In genomic region chr4:146371812-146372211, GRCh38 we compare ENCODE assay signal across 24 cellular contexts.
"Had no signal": no experiment of that assay in that cellular context is flagged by ENCODE, and none has a peak within 500 bp of the region (broad histone marks: within the 10 kb centered on the region; RNA-seq: fewer than 3 reads in every experiment).

No MANE protein-coding gene starts in this region.

- ATAC-seq: activated T-cell treated with anti-CD3 and anti-CD28 coated beads, Interleukin-2, amount 50 U/mL, for 72 hours; heart left ventricle; left lobe of liver; lower lobe of right lung; mucosa of descending colon; pancreas; psoas muscle; right cardiac atrium had no signal

- DNase-seq: activated CD4-positive, alpha-beta memory T cell treated with anti-CD3 and anti-CD28 coated beads, Interleukin-2, amount 10 ng/mL, durations not matched to agents 7 days and 5 days; activated CD4-positive, alpha-beta T cell treated with anti-CD3 and anti-CD28 coated beads for 48 hours; activated effector memory CD4-positive, alpha-beta T cell treated with Interleukin-2 at 50 U/mL for 16 hours; activated naive CD4-positive, alpha-beta T cell treated with anti-CD3 and anti-CD28 coated beads for 36 hours; activated naive CD8-positive, alpha-beta T cell treated with anti-CD3 and anti-CD28 coated beads, Interleukin-2, amount 10 ng/mL, durations not matched to agents 7 days and 5 days; activated T-cell treated with anti-CD3 and anti-CD28 coated beads, Interleukin-2, amount 50 U/mL, for 72 hours; amygdala; cerebellar nuclear complex; heart left ventricle; kidney; lower lobe of right lung; mesendoderm; nephron progenitor cell; pancreas; psoas muscle; right cardiac atrium; stimulated activated CD4-positive, alpha-beta T cell treated with anti-CD3 and anti-CD28 coated beads, Interleukin-4, amount 100 ng/mL, for 24 hours; stimulated activated naive CD4-positive, alpha-beta T cell treated with Interleukin-2 at 50 U/mL for 16 hours had no signal

- H3K27me3 Mint-ChIP-seq: activated CD4-positive, alpha-beta memory T cell treated with anti-CD3 and anti-CD28 coated beads, Interleukin-2, amount 10 ng/mL, durations not matched to agents 7 days and 5 days; activated naive CD8-positive, alpha-beta T cell treated with anti-CD3 and anti-CD28 coated beads, Interleukin-2, amount 10 ng/mL, durations not matched to agents 7 days and 5 days; type B pancreatic cell had no signal

- H3K27ac ChIP-seq: coronary artery, heart left ventricle, lower lobe of right lung, pancreas, psoas muscle, thoracic aorta, vagina had no signal

- H3K27me3 ChIP-seq: heart left ventricle, pancreas, vagina had no signal

- H3K4me3 Mint-ChIP-seq: activated CD4-positive, alpha-beta memory T cell treated with anti-CD3 and anti-CD28 coated beads, Interleukin-2, amount 10 ng/mL, durations not matched to agents 7 days and 5 days; activated naive CD4-positive, alpha-beta T cell treated with anti-CD3 and anti-CD28 coated beads for 36 hours; activated naive CD8-positive, alpha-beta T cell treated with anti-CD3 and anti-CD28 coated beads, Interleukin-2, amount 10 ng/mL, durations not matched to agents 7 days and 5 days; activated T-cell treated with anti-CD3 and anti-CD28 coated beads, Interleukin-2, amount 50 U/mL, for 72 hours; nephron progenitor cell; type B pancreatic cell had no signal

- H3K27ac Mint-ChIP-seq: activated CD4-positive, alpha-beta memory T cell treated with anti-CD3 and anti-CD28 coated beads, Interleukin-2, amount 10 ng/mL, durations not matched to agents 7 days and 5 days; activated naive CD4-positive, alpha-beta T cell treated with anti-CD3 and anti-CD28 coated beads for 36 hours; activated naive CD8-positive, alpha-beta T cell treated with anti-CD3 and anti-CD28 coated beads, Interleukin-2, amount 10 ng/mL, durations not matched to agents 7 days and 5 days; activated T-cell treated with anti-CD3 and anti-CD28 coated beads, Interleukin-2, amount 50 U/mL, for 72 hours; nephron progenitor cell; type B pancreatic cell had no signal

- H3K9me3 Mint-ChIP-seq: activated CD4-positive, alpha-beta memory T cell treated with anti-CD3 and anti-CD28 coated beads, Interleukin-2, amount 10 ng/mL, durations not matched to agents 7 days and 5 days; activated naive CD4-positive, alpha-beta T cell treated with anti-CD3 and anti-CD28 coated beads for 36 hours; activated naive CD8-positive, alpha-beta T cell treated with anti-CD3 and anti-CD28 coated beads, Interleukin-2, amount 10 ng/mL, durations not matched to agents 7 days and 5 days; activated T-cell treated with anti-CD3 and anti-CD28 coated beads, Interleukin-2, amount 50 U/mL, for 72 hours; type B pancreatic cell had no signal

- H3K9me3 ChIP-seq: lower lobe of right lung, mucosa of descending colon, pancreas, psoas muscle, thoracic aorta, vagina had no signal

- H3K4me1 ChIP-seq: pancreas had no signal

- H3K4me3 ChIP-seq: coronary artery, heart left ventricle, lower lobe of right lung, mucosa of descending colon, pancreas, psoas muscle, thoracic aorta, vagina had no signal

- H3K36me3 Mint-ChIP-seq: type B pancreatic cell had no signal

- FAIRE-seq: kidney, pancreas had no signal

- H3K4me1 Mint-ChIP-seq: activated CD4-positive, alpha-beta memory T cell treated with anti-CD3 and anti-CD28 coated beads, Interleukin-2, amount 10 ng/mL, durations not matched to agents 7 days and 5 days; activated naive CD8-positive, alpha-beta T cell treated with anti-CD3 and anti-CD28 coated beads, Interleukin-2, amount 10 ng/mL, durations not matched to agents 7 days and 5 days had no signal

- H3K36me3 ChIP-seq: heart left ventricle, lower lobe of right lung, pancreas, thoracic aorta, vagina had no signal
